Comparison of ENCODE assay signal across 8 cellular contexts in genomic region chr5:172833691-172834569, GRCh38. TPM values are rescaled to one million over a fixed set of nuclear protein-coding genes. Genes with fewer than 3 reads are reported as not detected.
DNase-seq lines count a peak whose midpoint lies in the region; ATAC-seq, FAIRE-seq and TF ChIP-seq lines count a peak whose summit lies in the region.

A gene with protein sequence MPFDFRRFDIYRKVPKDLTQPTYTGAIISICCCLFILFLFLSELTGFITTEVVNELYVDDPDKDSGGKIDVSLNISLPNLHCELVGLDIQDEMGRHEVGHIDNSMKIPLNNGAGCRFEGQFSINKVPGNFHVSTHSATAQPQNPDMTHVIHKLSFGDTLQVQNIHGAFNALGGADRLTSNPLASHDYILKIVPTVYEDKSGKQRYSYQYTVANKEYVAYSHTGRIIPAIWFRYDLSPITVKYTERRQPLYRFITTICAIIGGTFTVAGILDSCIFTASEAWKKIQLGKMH (plus strand): TSS chr5:172834251. CDS start chr5:172834414, 163 bp downstream.

- peak within 1 kb of the TSS; percentile 78 to 82 for H3K27ac ChIP-seq in kidney (ENCODE audit: low read depth in 2 of 2, low read length in 2 of 2)

- no peaks in the 10 kb centered on the region for H3K9me3 ChIP-seq in kidney (ENCODE audit: control insufficient read depth in 1 of 2, low read length in 2 of 2)

- no peak for FAIRE-seq in kidney (lab: Jason Lieb, UNC)

- H3K4me3 ChIP-seq in kidney (ENCODE audit: low read length in 2 of 2): peak within 1 kb of the TSS; percentile 61 to 75

- H3K4me1 ChIP-seq in kidney (ENCODE audit: control insufficient read depth in 1 of 2, insufficient read depth in 1 of 2, low read depth in 1 of 2, low read length in 2 of 2): peaks cover 30 to 33% of the 10 kb centered on the region in 2 donors

- peak within 1 kb of the TSS; percentile 53 to 89 for H3K9ac ChIP-seq in kidney (ENCODE audit: low read length in 2 of 2)

- intact Hi-C loops in kidney (cut with DNase I): no loop called here

- H3K36me3 ChIP-seq in kidney (ENCODE audit: control insufficient read depth in 1 of 2, insufficient read depth in 2 of 2, low read length in 2 of 2): no peaks in the 10 kb centered on the region

- TF ChIP-seq CTCF in kidney (IDR thresholded peaks at IDR 0.05; ENCODE audit: borderline replicate concordance, extremely low read depth, insufficient read depth): no peak

- DNase-seq in SKM-1 treated with dmso at 0.1 percent for 144 hours (lab: John Stamatoyannopoulos, UW; ENCODE audit: unreplicated experiment) (peak; percentile 65), SKM-1 (lab: John Stamatoyannopoulos, UW; ENCODE audit: unreplicated experiment) (no peak), NCI-H2196 treated with DMSO at 0.1 percent for 48 hours (lab: John Stamatoyannopoulos, UW; ENCODE audit: unreplicated experiment) (peak; percentile 54), cerebellum (ENCODE audit: low spot score) (peak; percentile 94), kidney (peak; percentile 95)
- DNase-seq in activated CD4-positive, CD25-positive, alpha-beta regulatory T cell treated with anti-CD3 and anti-CD28 coated beads, Interleukin-2, amount 50 U/mL, for 72 hours: peak; percentile 76
- DNase-seq in stimulated activated CD4-positive, alpha-beta T cell treated with anti-CD3 and anti-CD28 coated beads, Interleukin-12 subunit alpha, Interleukin-12 subunit beta, amount 100 ng/mL, for 4 hours: peak; percentile 58

- peak; percentile 85 for ATAC-seq in HG02885 (IDR thresholded peaks at IDR 0.05; ENCODE audit: poor library complexity, unreplicated experiment)

RNA-seq across cellular contexts. Expression of the gene that starts here (rescaled TPM):
- total RNA-seq in cerebellum (59.2 TPM), kidney (183 TPM)
- 88.0 TPM for polyA plus RNA-seq in kidney (ENCODE audit: insufficient read depth, low read depth, low replicate concordance)
